In genomic region chr19:29615891-29616425, GRCh38 we compare ENCODE assay signal across 21 cellular contexts. TPM values are rescaled to one million over a fixed set of nuclear protein-coding genes. Genes with fewer than 3 reads are reported as not detected.
DNase-seq lines count a peak whose midpoint lies in the region; ATAC-seq and TF ChIP-seq lines count a peak whose summit lies in the region.
"Had no signal": no experiment of that assay in that cellular context is flagged by ENCODE, and none has a peak within 500 bp of the region (broad histone marks: within the 10 kb centered on the region; RNA-seq: fewer than 3 reads in every experiment).

No MANE protein-coding gene starts in this region.

- no peaks in the 10 kb centered on the region for H3K9me3 ChIP-seq in HEK293 (ENCODE audit: control insufficient read depth, insufficient read depth, low read depth, low read length)
- H3K9me3 ChIP-seq: SK-N-SH had no signal

- peak overlapping the region; percentile 66 for H3K27ac Mint-ChIP-seq in activated T-cell treated with anti-CD3 and anti-CD28 coated beads, Interleukin-2, amount 50 U/mL, for 24 hours
- H3K27ac Mint-ChIP-seq in activated T-cell treated with anti-CD3 and anti-CD28 coated beads, Interleukin-2, amount 50 U/mL, for 72 hours, result no peak overlapping the region
- H3K27ac Mint-ChIP-seq in stimulated activated naive B cell treated with anti-CD40 and anti-IgM and Interleukin-4, amounts not matched to agents 10 μg/mL and 1 μg/mL and 100 μg/mL, for 72 hours, result peak overlapping the region; percentile 14
- H3K27ac Mint-ChIP-seq: HFFc6 had no signal

- peaks cover 61% of the 10 kb centered on the region for H3K36me3 Mint-ChIP-seq in activated T-cell treated with anti-CD3 and anti-CD28 coated beads, Interleukin-2, amount 50 U/mL, for 24 hours (ENCODE audit: low read depth)
- H3K36me3 Mint-ChIP-seq in activated T-cell treated with anti-CD3 and anti-CD28 coated beads, Interleukin-2, amount 50 U/mL, for 72 hours (ENCODE audit: insufficient read depth in 2 of 2), result peaks cover 9 to 28% of the 10 kb centered on the region in 2 donors
- peaks cover 31 to 55% of the 10 kb centered on the region in 2 donors for H3K36me3 Mint-ChIP-seq in stimulated activated naive B cell treated with anti-CD40 and anti-IgM and Interleukin-4, amounts not matched to agents 10 μg/mL and 1 μg/mL and 100 μg/mL, for 72 hours

- no peaks in the 10 kb centered on the region for H3K4me1 ChIP-seq in HEK293 (ENCODE audit: control insufficient read depth, insufficient read depth, low read length)

- no peak overlapping the region for H3K4me3 Mint-ChIP-seq in activated T-cell treated with anti-CD3 and anti-CD28 coated beads, Interleukin-2, amount 50 U/mL, for 24 hours
- H3K4me3 Mint-ChIP-seq in activated T-cell treated with anti-CD3 and anti-CD28 coated beads, Interleukin-2, amount 50 U/mL, for 72 hours, result no peak overlapping the region
- H3K4me3 Mint-ChIP-seq in stimulated activated naive B cell treated with anti-CD40 and anti-IgM and Interleukin-4, amounts not matched to agents 10 μg/mL and 1 μg/mL and 100 μg/mL, for 72 hours, result no peak overlapping the region
- H3K4me3 Mint-ChIP-seq: CD14-positive monocyte, HFFc6 had no signal

- POLR2A ChIA-PET in HEK293 (lab: Yijun Ruan, JAX), result interaction anchor here (1.2 to 4.1 kb wide), 3 partner anchors 10 to 101 kb away, joined by 4 to 39 read pairs (median 5); partner anchors contain the start of genes C19orf12 and POP4

- 0 out of 2 replicates have a peak overlapping the region, but pooled peaks have one; percentile 16 for H3K27ac ChIP-seq in HEK293 (ENCODE audit: extremely low read depth, low read depth, low read length)

- H3K36me3 ChIP-seq in HEK293 (ENCODE audit: control insufficient read depth in 2 of 2, insufficient read depth in 1 of 2, low read length in 2 of 2), result peaks cover 56% of the 10 kb centered on the region in 2 experiments

- H3K4me3 ChIP-seq in HEK293 (ENCODE audit: low read depth, low read length), result no peak overlapping the region

- ATAC-seq in activated T-cell treated with anti-CD3 and anti-CD28 coated beads, Interleukin-2, amount 50 U/mL, for 72 hours (replicated peaks in 1 of 2), result no peak
- ATAC-seq in left colon (peak; percentile 11), HG03520 (IDR thresholded peaks at IDR 0.05; ENCODE audit: unreplicated experiment) (no peak)
- ATAC-seq in stimulated activated naive B cell treated with anti-CD40 and anti-IgM and Interleukin-4, amounts not matched to agents 10 μg/mL and 1 μg/mL and 100 μg/mL, for 72 hours (replicated peaks), result no peak
- ATAC-seq: Panc1 had no signal

- DNase-seq in activated T-cell treated with anti-CD3 and anti-CD28 coated beads, Interleukin-2, amount 50 U/mL, for 24 hours, result no peak
- DNase-seq in activated T-cell treated with anti-CD3 and anti-CD28 coated beads, Interleukin-2, amount 50 U/mL, for 72 hours, result no peak
- DNase-seq in left colon, result no peak
- no peak for DNase-seq in stimulated activated naive B cell treated with anti-CD40 and anti-IgM and Interleukin-4, amounts not matched to agents 10 μg/mL and 1 μg/mL and 100 μg/mL, for 72 hours
- DNase-seq in NCI-H1092 (lab: John Stamatoyannopoulos, UW), result no peak
- DNase-seq in cerebellum (ENCODE audit: low spot score), result no peak
- DNase-seq: 8988T, DMS53, GDM1, HFFc6, NCI-H1694 treated with DMSO at 0.1 percent for 48 hours, NCI-H2081 treated with DMSO at 0.1 percent for 48 hours, NCI-H2171 treated with DMSO at 0.1 percent for 48 hours, NCI-H524 treated with DMSO at 0.1 percent for 48 hours, NCI-H82, SIG-M5, SK-N-SH had no signal

- CTCF ChIA-PET in HEK293 (lab: Yijun Ruan, JAX), result interaction anchor here (1.0 to 7.6 kb wide), 2 partner anchors 76 to 101 kb away, joined by 3 to 184 read pairs; no protein-coding TSS in a partner anchor

- peaks cover 17% of the 10 kb centered on the region for H3K4me1 Mint-ChIP-seq in activated T-cell treated with anti-CD3 and anti-CD28 coated beads, Interleukin-2, amount 50 U/mL, for 24 hours (ENCODE audit: low read depth)
- H3K4me1 Mint-ChIP-seq in activated T-cell treated with anti-CD3 and anti-CD28 coated beads, Interleukin-2, amount 50 U/mL, for 72 hours (ENCODE audit: low read depth), result peaks cover 18% of the 10 kb centered on the region
- peaks cover 13 to 14% of the 10 kb centered on the region in 2 donors for H3K4me1 Mint-ChIP-seq in stimulated activated naive B cell treated with anti-CD40 and anti-IgM and Interleukin-4, amounts not matched to agents 10 μg/mL and 1 μg/mL and 100 μg/mL, for 72 hours

- TF ChIP-seq CTCF in HEK293 (tag by site-specific recombination; IDR thresholded peaks at IDR 0.05), result no peak

- intact Hi-C loops in left colon (cut with DNase I, micrococcal nuclease), result loop anchor here in 1 of 2 donors (10.0 kb wide), 1 partner anchor 99 kb away; the partner anchor contains the start of gene C19orf12

- H3K9me3 Mint-ChIP-seq in activated T-cell treated with anti-CD3 and anti-CD28 coated beads, Interleukin-2, amount 50 U/mL, for 24 hours, result no peaks in the 10 kb centered on the region
- H3K9me3 Mint-ChIP-seq in activated T-cell treated with anti-CD3 and anti-CD28 coated beads, Interleukin-2, amount 50 U/mL, for 72 hours, result no peaks in the 10 kb centered on the region
- no peaks in the 10 kb centered on the region for H3K9me3 Mint-ChIP-seq in stimulated activated naive B cell treated with anti-CD40 and anti-IgM and Interleukin-4, amounts not matched to agents 10 μg/mL and 1 μg/mL and 100 μg/mL, for 72 hours
- H3K9me3 Mint-ChIP-seq: CD14-positive monocyte, HFFc6 had no signal

- no peaks in the 10 kb centered on the region for H3K27me3 Mint-ChIP-seq in activated T-cell treated with anti-CD3 and anti-CD28 coated beads, Interleukin-2, amount 50 U/mL, for 24 hours
- no peaks in the 10 kb centered on the region for H3K27me3 Mint-ChIP-seq in activated T-cell treated with anti-CD3 and anti-CD28 coated beads, Interleukin-2, amount 50 U/mL, for 72 hours (ENCODE audit: low read depth)
- peaks cover 1 to 5% of the 10 kb centered on the region in 2 donors for H3K27me3 Mint-ChIP-seq in stimulated activated naive B cell treated with anti-CD40 and anti-IgM and Interleukin-4, amounts not matched to agents 10 μg/mL and 1 μg/mL and 100 μg/mL, for 72 hours

TF ChIP-seq in HEK293, 187 proteins besides CTCF, POLR2A, EP300 and RAD21:
- TF ChIP-seq PATZ1 (tag by site-specific recombination; IDR thresholded peaks at IDR 0.05) (no peak), ZNF571 (tag by site-specific recombination; IDR thresholded peaks at IDR 0.05) (no peak), ZNF23 (tag by site-specific recombination; IDR thresholded peaks at IDR 0.05; ENCODE audit: borderline replicate concordance) (no peak), ZIC2 (tag by site-specific recombination; IDR thresholded peaks at IDR 0.05) (no peak), ZNF138 (tag by site-specific recombination; IDR thresholded peaks at IDR 0.05; ENCODE audit: borderline replicate concordance) (no peak), YY2 (tag by site-specific recombination; IDR thresholded peaks at IDR 0.05) (no peak), SETDB1 (IDR thresholded peaks at IDR 0.05; ENCODE audit: insufficient read length, low read length) (no peak), ZFP69B (tag by site-specific recombination; IDR thresholded peaks at IDR 0.05) (no peak), KLF9 (tag by site-specific recombination; IDR thresholded peaks at IDR 0.05; ENCODE audit: low read depth) (no peak), ZNF654 (tag by site-specific recombination; IDR thresholded peaks at IDR 0.05; ENCODE audit: low read depth) (no peak), REPIN1 (tag by site-specific recombination; IDR thresholded peaks at IDR 0.05; ENCODE audit: low read depth) (no peak), ZNF148 (tag by site-specific recombination; IDR thresholded peaks at IDR 0.05; ENCODE audit: borderline replicate concordance) (no peak)

RNA-seq across cellular contexts. Expression of gene POP4, which starts 9.9 kb away (rescaled TPM):
- 10 to 100 TPM; 62.6 to 65.3 TPM for total RNA-seq in activated T-cell treated with anti-CD3 and anti-CD28 coated beads, Interleukin-2, amount 50 U/mL, for 72 hours
- total RNA-seq in left colon (10 to 100 TPM; 57.5 to 61.8 TPM), cerebellum (24.1 TPM)

RNA-seq across cellular contexts. Expression of gene PLEKHF1, which starts 49.3 kb away (rescaled TPM):
- total RNA-seq in activated T-cell treated with anti-CD3 and anti-CD28 coated beads, Interleukin-2, amount 50 U/mL, for 72 hours, result 10 to 100 TPM; 21.3 to 21.5 TPM
- total RNA-seq in left colon (1 to 10 TPM; 2.8 to 3.7 TPM), cerebellum (1.5 TPM)
